ENCODE assay signal across 10 cellular contexts in genomic region chr14:69573841-69574265, GRCh38. TPM values are rescaled to one million over a fixed set of nuclear protein-coding genes. Genes with fewer than 3 reads are reported as not detected.
DNase-seq lines count a peak whose midpoint lies in the region; ATAC-seq lines count a peak whose summit lies in the region.
"Had no signal": no experiment of that assay in that cellular context is flagged by ENCODE, and none has a peak within 500 bp of the region (broad histone marks: within the 10 kb centered on the region; RNA-seq: fewer than 3 reads in every experiment).

No MANE protein-coding gene starts in this region.

- CTCF ChIA-PET in activated CD8-positive, alpha-beta memory T cell treated with anti-CD3 and anti-CD28 coated beads, Interleukin-2, amount 10 ng/mL, durations not matched to agents 7 days and 5 days (lab: Charles Lee), result interaction anchor here (0.9 to 2.8 kb wide), 14 partner anchors 8 to 331 kb away, joined by 3 to 13 read pairs (median 6); no protein-coding TSS in a partner anchor

- H3K23ac ChIP-seq in mesenchymal stem cell (ENCODE audit: low read length in 2 of 2), result no peak overlapping the region

- H3K18ac ChIP-seq in mesenchymal stem cell (ENCODE audit: low read depth in 1 of 2, low read length in 2 of 2), result no peak overlapping the region

- H3K4ac ChIP-seq in mesenchymal stem cell (ENCODE audit: low read depth in 1 of 2, low read length in 2 of 2), result no peak overlapping the region

- H3K79me1 ChIP-seq in mesenchymal stem cell (replicated peaks; ENCODE audit: low read length, poor library complexity, severe bottlenecking), result no peaks in the 10 kb centered on the region

- H3K4me3 Mint-ChIP-seq in activated CD8-positive, alpha-beta memory T cell treated with anti-CD3 and anti-CD28 coated beads, Interleukin-2, amount 10 ng/mL, durations not matched to agents 7 days and 5 days, result peak overlapping the region; percentile 17

- DNase-seq in COLO668 (lab: John Stamatoyannopoulos, UW; ENCODE audit: unreplicated experiment) (peak; percentile 73), HuH-7.5 (ENCODE audit: low spot score) (peak; percentile 33), mesenchymal stem cell (no peak), KG1 (lab: John Stamatoyannopoulos, UW) (no peak), T-helper 9 cell (no peak), T1000 (lab: John Stamatoyannopoulos, UW) (no peak)
- no peak for DNase-seq in activated CD8-positive, alpha-beta memory T cell treated with anti-CD3 and anti-CD28 coated beads, Interleukin-2, amount 10 ng/mL, durations not matched to agents 7 days and 5 days

- whole genome bisulfite sequencing in mesenchymal stem cell, result 32% methylated on average over 13 of the region's 14 CpGs

- no peak overlapping the region for H3K4me3 ChIP-seq in mesenchymal stem cell (ENCODE audit: insufficient read depth in 1 of 2, low read depth in 1 of 2, low read length in 2 of 2)

- H2AFZ ChIP-seq in mesenchymal stem cell (ENCODE audit: low read depth, low read length), result no peak overlapping the region

- H2BK15ac ChIP-seq in mesenchymal stem cell (ENCODE audit: low read depth, poor library complexity, severe bottlenecking), result no peak overlapping the region

- no peak overlapping the region for H3K27ac ChIP-seq in mesenchymal stem cell (ENCODE audit: low read length, poor library complexity, severe bottlenecking)

- H3K14ac ChIP-seq in mesenchymal stem cell (ENCODE audit: low read length in 2 of 2), result no peak overlapping the region

- H3K27me3 ChIP-seq in mesenchymal stem cell (ENCODE audit: control insufficient read depth in 1 of 2, insufficient read depth in 1 of 2, low read length in 2 of 2), result peaks cover 62 to 80% of the 10 kb centered on the region in 2 experiments

- no peak overlapping the region for H2BK5ac ChIP-seq in mesenchymal stem cell (ENCODE audit: low read depth, low read length, poor library complexity, severe bottlenecking)

- peak overlapping the region; percentile 91 for H3K4me2 ChIP-seq in mesenchymal stem cell (ENCODE audit: low read length, poor library complexity, severe bottlenecking)

- no peak overlapping the region for H3K9ac ChIP-seq in mesenchymal stem cell (ENCODE audit: low read length)

- H3K9me3 Mint-ChIP-seq in activated CD8-positive, alpha-beta memory T cell treated with anti-CD3 and anti-CD28 coated beads, Interleukin-2, amount 10 ng/mL, durations not matched to agents 7 days and 5 days (ENCODE audit: low read depth), result no peaks in the 10 kb centered on the region

- no peaks in the 10 kb centered on the region for H3K9me3 ChIP-seq in mesenchymal stem cell (ENCODE audit: control insufficient read depth, low read length)

- ATAC-seq in activated CD8-positive, alpha-beta memory T cell treated with anti-CD3 and anti-CD28 coated beads, Interleukin-2, amount 10 ng/mL, durations not matched to agents 7 days and 5 days, result no peak
- ATAC-seq in GM21529 (IDR thresholded peaks at IDR 0.05; ENCODE audit: unreplicated experiment), result no peak

- H3K4me1 ChIP-seq in mesenchymal stem cell (ENCODE audit: control insufficient read depth, insufficient read depth, low read depth, low read length), result peaks cover 22% of the 10 kb centered on the region

- H2BK120ac ChIP-seq in mesenchymal stem cell (ENCODE audit: low read depth, low read length), result no peak overlapping the region

- H3K27ac Mint-ChIP-seq in activated CD8-positive, alpha-beta memory T cell treated with anti-CD3 and anti-CD28 coated beads, Interleukin-2, amount 10 ng/mL, durations not matched to agents 7 days and 5 days, result no peak overlapping the region

- H2AK5ac ChIP-seq in mesenchymal stem cell (ENCODE audit: low read length, severe bottlenecking), result no peak overlapping the region

- no peak overlapping the region for H2BK12ac ChIP-seq in mesenchymal stem cell (ENCODE audit: low read length in 2 of 2)

- no peaks in the 10 kb centered on the region for H3K36me3 Mint-ChIP-seq in activated CD8-positive, alpha-beta memory T cell treated with anti-CD3 and anti-CD28 coated beads, Interleukin-2, amount 10 ng/mL, durations not matched to agents 7 days and 5 days

- H3K27me3 Mint-ChIP-seq in activated CD8-positive, alpha-beta memory T cell treated with anti-CD3 and anti-CD28 coated beads, Interleukin-2, amount 10 ng/mL, durations not matched to agents 7 days and 5 days, result peaks cover 85% of the 10 kb centered on the region

- no peak overlapping the region for H4K8ac ChIP-seq in mesenchymal stem cell (ENCODE audit: low read length)

- peaks cover 0 to 7% of the 10 kb centered on the region in 2 experiments for H3K36me3 ChIP-seq in mesenchymal stem cell (ENCODE audit: control insufficient read depth in 1 of 2, insufficient read depth in 2 of 2, low read depth in 1 of 2, low read length in 2 of 2)

- peaks cover 13% of the 10 kb centered on the region for H3K4me1 Mint-ChIP-seq in activated CD8-positive, alpha-beta memory T cell treated with anti-CD3 and anti-CD28 coated beads, Interleukin-2, amount 10 ng/mL, durations not matched to agents 7 days and 5 days

- H4K91ac ChIP-seq in mesenchymal stem cell (ENCODE audit: low read length), result no peak overlapping the region

RNA-seq across cellular contexts. Expression of gene CCDC177, which starts 0.8 kb away (rescaled TPM):
- total RNA-seq in activated CD8-positive, alpha-beta memory T cell treated with anti-CD3 and anti-CD28 coated beads, Interleukin-2, amount 10 ng/mL, durations not matched to agents 7 days and 5 days, result not detected
- not detected for polyA plus RNA-seq in mesenchymal stem cell (2013, experiment 1 of 2)
- not detected for polyA plus RNA-seq in mesenchymal stem cell (2013, experiment 2 of 2)
- total RNA-seq: M059J, subcutaneous adipose tissue had no signal

RNA-seq across cellular contexts. Expression of gene SUSD6, which starts 37.5 kb away (rescaled TPM):
- total RNA-seq in activated CD8-positive, alpha-beta memory T cell treated with anti-CD3 and anti-CD28 coated beads, Interleukin-2, amount 10 ng/mL, durations not matched to agents 7 days and 5 days, result 10 to 100 TPM; 62.9 to 66.4 TPM
- polyA plus RNA-seq in mesenchymal stem cell (2013, experiment 1 of 2), result 8.9 TPM
- polyA plus RNA-seq in mesenchymal stem cell (2013, experiment 2 of 2), result 9.1 TPM

Comparison
In these comparisons a context has a peak if more than half of its experiments do, and no peak if none do; other contexts are left out.
1. DNase-seq: peak in COLO668 (single experiment) and HuH-7.5 (single experiment); none in activated CD8-positive, alpha-beta memory T cell treated with anti-CD3 and anti-CD28 coated beads, Interleukin-2, amount 10 ng/mL, durations not matched to agents 7 days and 5 days (single experiment), mesenchymal stem cell (single experiment), KG1 (single experiment), T-helper 9 cell (single experiment) and T1000 (single experiment).